15 cellular contexts compared by ENCODE assay signal in the genomic region with DNA sequence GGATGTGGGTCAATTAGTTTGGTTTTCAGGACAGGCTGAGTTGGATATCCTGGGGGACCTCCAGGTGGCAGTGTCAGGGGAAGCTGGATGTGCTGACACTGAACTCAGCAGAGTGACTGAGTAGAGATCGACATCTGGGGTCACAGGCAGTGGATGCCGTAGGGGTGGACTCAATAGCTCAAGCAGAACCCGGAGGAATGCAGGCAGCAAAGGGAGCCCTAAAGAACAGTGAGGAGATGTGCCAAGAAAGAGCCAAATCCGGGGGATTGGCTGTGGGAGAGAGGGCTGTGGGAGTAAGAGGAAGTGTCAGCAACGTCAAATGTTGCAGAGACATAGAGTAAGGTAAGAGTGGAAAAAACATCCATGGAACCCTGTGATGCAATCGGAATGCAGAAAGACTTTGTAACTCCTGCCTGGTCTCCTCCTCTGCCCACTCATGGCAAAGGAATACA. TPM values are rescaled to one million over a fixed set of nuclear protein-coding genes. Genes with fewer than 3 reads are reported as not detected.
A peak's percentile ranks its signal among the peaks of the same experiment; 100 is the strongest.
DNase-seq lines count a peak whose midpoint lies in the region; TF ChIP-seq lines count a peak whose summit lies in the region.
"Had no signal": no experiment of that assay in that cellular context is flagged by ENCODE, and none has a peak within 500 bp of the region (broad histone marks: within the 10 kb centered on the region; RNA-seq: fewer than 3 reads in every experiment).

No MANE protein-coding gene starts in this region.

- intact Hi-C loops in vagina (cut with DNase I), result no loop called here

- H3K9me3 Mint-ChIP-seq in immature natural killer cell, result no peaks in the 10 kb centered on the region
- H3K9me3 Mint-ChIP-seq: activated CD4-positive, alpha-beta T cell treated with anti-CD3 and anti-CD28 coated beads, Interleukin-2, amount 10 ng/mL, durations not matched to agents 24 days and 14 days had no signal

- H3K27ac ChIP-seq in vagina, result no peak overlapping the region
- no peak overlapping the region for H3K27ac ChIP-seq in neuronal stem cell (replicated peaks; ENCODE audit: low read length)

- H3K4me1 Mint-ChIP-seq in immature natural killer cell, result peaks cover 13 to 21% of the 10 kb centered on the region in 2 donors

- peak; percentile 26 for DNase-seq in AG20443 (ENCODE audit: low spot score)
- no peak for DNase-seq in GM20000 (ENCODE audit: low spot score)
- peak; percentile 80 for DNase-seq in SKM-1 (lab: John Stamatoyannopoulos, UW; ENCODE audit: unreplicated experiment)
- peak; percentile 41 for DNase-seq in iris pigment epithelial cell (ENCODE audit: low read depth)
- DNase-seq in vagina (ENCODE audit: extremely low spot score in 2 of 2), result no peak
- DNase-seq in neuronal stem cell (ENCODE audit: low spot score), result no peak
- DNase-seq in NCI-H2029 treated with DMSO at 0.1 percent for 48 hours (lab: John Stamatoyannopoulos, UW), result no peak
- no peak for DNase-seq in immature natural killer cell
- DNase-seq: activated CD4-positive, alpha-beta T cell treated with anti-CD3 and anti-CD28 coated beads, Interleukin-2, amount 10 ng/mL, durations not matched to agents 24 days and 14 days; activated naive CD4-positive, alpha-beta T cell treated with Interleukin-2 at 50 U/mL for 16 hours; hippocampal formation; NCI-H446 treated with DMSO at 0.1 percent for 48 hours; SK-N-SH; stimulated activated CD8-positive, alpha-beta memory T cell treated with anti-CD3 and anti-CD28 coated beads, Interleukin-4, amount 100 ng/mL, for 48 hours had no signal

- no peak overlapping the region for H4K91ac ChIP-seq in neuronal stem cell (ENCODE audit: low read depth, low read length, poor library complexity)

- H4K8ac ChIP-seq in neuronal stem cell (ENCODE audit: low read depth, low read length), result no peak overlapping the region

- H2BK12ac ChIP-seq in neuronal stem cell (ENCODE audit: low read length), result no peak overlapping the region

- no peak overlapping the region for H3K4ac ChIP-seq in neuronal stem cell (ENCODE audit: low read length)

- no peaks in the 10 kb centered on the region for H3K36me3 Mint-ChIP-seq in immature natural killer cell

- H3K36me3 ChIP-seq in vagina, result no peaks in the 10 kb centered on the region
- H3K36me3 ChIP-seq in neuronal stem cell (replicated peaks in 1 of 2; ENCODE audit: control insufficient read depth in 2 of 2, insufficient read depth in 2 of 2, low read length in 2 of 2), result no peaks in the 10 kb centered on the region

- H3K9me3 ChIP-seq in vagina, result no peaks in the 10 kb centered on the region
- H3K9me3 ChIP-seq in neuronal stem cell (replicated peaks in 1 of 2; ENCODE audit: control insufficient read depth in 2 of 2, insufficient read depth in 1 of 2, low read depth in 1 of 2, low read length in 2 of 2), result no peaks in the 10 kb centered on the region
- H3K9me3 ChIP-seq: SK-N-SH had no signal

- TF ChIP-seq POLR2A in vagina (IDR thresholded peaks at IDR 0.05), result no peak

- no peak overlapping the region for H3K4me3 Mint-ChIP-seq in immature natural killer cell
- H3K4me3 Mint-ChIP-seq: activated CD4-positive, alpha-beta T cell treated with anti-CD3 and anti-CD28 coated beads, Interleukin-2, amount 10 ng/mL, durations not matched to agents 24 days and 14 days had no signal

- H3K18ac ChIP-seq in neuronal stem cell (ENCODE audit: low read length), result no peak overlapping the region

- no peak overlapping the region for H2AFZ ChIP-seq in neuronal stem cell (ENCODE audit: low read length)

- H3K79me1 ChIP-seq in neuronal stem cell (ENCODE audit: low read depth, low read length), result no peaks in the 10 kb centered on the region

- H3K4me3 ChIP-seq in vagina, result no peak overlapping the region
- no peak overlapping the region for H3K4me3 ChIP-seq in neuronal stem cell (ENCODE audit: low read length in 2 of 2)

- no peak overlapping the region for H3K23ac ChIP-seq in neuronal stem cell (ENCODE audit: low read depth, low read length, poor library complexity)

- H2BK120ac ChIP-seq in neuronal stem cell (ENCODE audit: low read depth, low read length), result no peak overlapping the region

- H3K27me3 ChIP-seq in vagina (no peaks in the 10 kb centered on the region), neuronal stem cell (ENCODE audit: control insufficient read depth in 3 of 3, insufficient read depth in 3 of 3, low read depth in 1 of 3, low read length in 3 of 3) (no peaks in the 10 kb centered on the region)

- no CpG with 5 or more reads among the region's 6 CpGs for WGBS in neuronal stem cell (ENCODE audit: extremely low coverage in 2 of 2, insufficient read length in 2 of 2, insufficient replicate concordance in 1 of 2), 2 donors

- TF ChIP-seq CTCF in GM20000 (IDR thresholded peaks at IDR 0.05; ENCODE audit: extremely low read depth, missing control alignments) (peak; percentile 25), vagina (IDR thresholded peaks at IDR 0.05) (no peak)

- H2BK5ac ChIP-seq in neuronal stem cell (ENCODE audit: low read length), result no peak overlapping the region

- peaks cover 0 to 2% (median 0%) of the 10 kb centered on the region in 3 donors for H3K27me3 Mint-ChIP-seq in immature natural killer cell (ENCODE audit: low read depth in 3 of 3)

- no peak overlapping the region for H3K9ac ChIP-seq in neuronal stem cell (ENCODE audit: low read depth, low read length, poor library complexity)
- H3K9ac ChIP-seq: SK-N-SH had no signal

- no peak overlapping the region for H2AK5ac ChIP-seq in neuronal stem cell (ENCODE audit: low read depth, low read length)

- no peak overlapping the region for H3K14ac ChIP-seq in neuronal stem cell (ENCODE audit: low read length)

- no peak overlapping the region for H3K4me2 ChIP-seq in neuronal stem cell (ENCODE audit: insufficient read depth, low read length, poor library complexity, severe bottlenecking)
- H3K4me2 ChIP-seq: SK-N-SH had no signal

- no peak overlapping the region for H2BK15ac ChIP-seq in neuronal stem cell (ENCODE audit: low read length)

- peak overlapping the region in 2 of 6 donors; percentile 70 to 75 for H3K27ac Mint-ChIP-seq in immature natural killer cell
- H3K27ac Mint-ChIP-seq: activated CD4-positive, alpha-beta T cell treated with anti-CD3 and anti-CD28 coated beads, Interleukin-2, amount 10 ng/mL, durations not matched to agents 24 days and 14 days had no signal

- no peaks in the 10 kb centered on the region for H3K4me1 ChIP-seq in vagina
- no peaks in the 10 kb centered on the region for H3K4me1 ChIP-seq in neuronal stem cell (ENCODE audit: control insufficient read depth in 2 of 2, insufficient read depth in 1 of 2, low read depth in 1 of 2, low read length in 2 of 2)

RNA-seq across cellular contexts. Expression of a gene that starts 11.8 kb away (rescaled TPM):
- not detected for total RNA-seq in vagina
- not detected for polyA plus RNA-seq in neuronal stem cell (2013, experiment 1 of 2)
- not detected for polyA plus RNA-seq in neuronal stem cell (2013, experiment 2 of 2)
- 1 to 10 TPM; 1.3 to 2.0 (median 1.4) TPM for polyA plus RNA-seq in immature natural killer cell
- polyA plus RNA-seq: BJ, SK-N-SH had no signal

RNA-seq across cellular contexts. Expression of a gene that starts 24.5 kb away (rescaled TPM):
- total RNA-seq in vagina, result 3.9 TPM
- not detected for polyA plus RNA-seq in neuronal stem cell (2013, experiment 1 of 2)
- not detected for polyA plus RNA-seq in neuronal stem cell (2013, experiment 2 of 2)
- polyA plus RNA-seq in immature natural killer cell, result 1 to 10 TPM in 2 of 3 donors, not detected in 1; 1.4 to 4.2 TPM
- polyA plus RNA-seq: BJ, SK-N-SH had no signal

RNA-seq across cellular contexts. Expression of a gene that starts 41.3 kb away (rescaled TPM):
- total RNA-seq in vagina, result 1.2 TPM
- not detected for polyA plus RNA-seq in neuronal stem cell (2013, experiment 1 of 2)
- not detected for polyA plus RNA-seq in neuronal stem cell (2013, experiment 2 of 2)
- 10 to 100 TPM in 1 of 3 donors, 1 to 10 TPM in 2; 3.5 to 10.8 (median 6.7) TPM for polyA plus RNA-seq in immature natural killer cell
- polyA plus RNA-seq: BJ, SK-N-SH had no signal

Comparison
In these comparisons a context has a peak if more than half of its experiments do, and no peak if none do; other contexts are left out.
1. DNase-seq: peak in AG20443 (single experiment), SKM-1 (single experiment) and iris pigment epithelial cell (single experiment); none in GM20000 (single experiment), vagina (0 of 2), neuronal stem cell (single experiment), NCI-H2029 treated with DMSO at 0.1 percent for 48 hours (single experiment) and immature natural killer cell (0 of 3).